Comparison of ENCODE assay signal across 8 cellular contexts in genomic region chr1:156281281-156282142, GRCh38. TPM values are rescaled to one million over a fixed set of nuclear protein-coding genes. Genes with fewer than 3 reads are reported as not detected.
DNase-seq lines count a peak whose midpoint lies in the region; ATAC-seq and TF ChIP-seq lines count a peak whose summit lies in the region.

No MANE protein-coding gene starts in this region.

- H3K4me3 ChIP-seq in AG09309 (ENCODE audit: control insufficient read depth, low read depth, low read length) = peak overlapping the region; percentile 71

- ATAC-seq in GM18861 (IDR thresholded peaks at IDR 0.05; ENCODE audit: unreplicated experiment) = peak; percentile 36
- ATAC-seq in GM19035 (IDR thresholded peaks at IDR 0.05; ENCODE audit: unreplicated experiment) = no peak

- no peaks in the 10 kb centered on the region for H3K9me3 Mint-ChIP-seq in activated CD4-positive, alpha-beta T cell treated with anti-CD3 and anti-CD28 coated beads, Interleukin-2, amount 10 ng/mL, durations not matched to agents 24 days and 14 days
- H3K9me3 Mint-ChIP-seq in nephron (no peaks in the 10 kb centered on the region), type B pancreatic cell (no peaks in the 10 kb centered on the region)

- H3K36me3 Mint-ChIP-seq in activated CD4-positive, alpha-beta T cell treated with anti-CD3 and anti-CD28 coated beads, Interleukin-2, amount 10 ng/mL, durations not matched to agents 24 days and 14 days (ENCODE audit: low read depth) = peaks cover 29% of the 10 kb centered on the region
- H3K36me3 Mint-ChIP-seq in nephron (ENCODE audit: low read depth) = peaks cover 23% of the 10 kb centered on the region
- peaks cover 16% of the 10 kb centered on the region for H3K36me3 Mint-ChIP-seq in type B pancreatic cell

- H3K4me1 Mint-ChIP-seq in activated CD4-positive, alpha-beta T cell treated with anti-CD3 and anti-CD28 coated beads, Interleukin-2, amount 10 ng/mL, durations not matched to agents 24 days and 14 days = peaks cover 38% of the 10 kb centered on the region
- H3K4me1 Mint-ChIP-seq in nephron (peaks cover 33% of the 10 kb centered on the region), type B pancreatic cell (ENCODE audit: unreplicated experiment) (peaks cover 30% of the 10 kb centered on the region)

- intact Hi-C loops in activated CD4-positive, alpha-beta T cell treated with anti-CD3 and anti-CD28 coated beads, Interleukin-2, amount 10 ng/mL, durations not matched to agents 24 days and 14 days (cut with micrococcal nuclease) = loop anchor here (1.0 to 2.0 kb wide), 5 partner anchors 57 to 447 kb away; partner anchors contain the start of genes CCT3, ISG20L2, METTL25B and PMF1

- no peaks in the 10 kb centered on the region for H3K27me3 Mint-ChIP-seq in activated CD4-positive, alpha-beta T cell treated with anti-CD3 and anti-CD28 coated beads, Interleukin-2, amount 10 ng/mL, durations not matched to agents 24 days and 14 days
- H3K27me3 Mint-ChIP-seq in nephron (ENCODE audit: low read depth) = no peaks in the 10 kb centered on the region
- H3K27me3 Mint-ChIP-seq in type B pancreatic cell = no peaks in the 10 kb centered on the region

- DNase-seq in AG09309 (ENCODE audit: low read depth) (no peak), LHCN-M2 (ENCODE audit: low read depth) (peak; percentile 73), erythroblast (lab: John Stamatoyannopoulos, UW) (peak; percentile 79 to 81), type B pancreatic cell (ENCODE audit: extremely low spot score, unreplicated experiment) (no peak)
- peak; percentile 76 for DNase-seq in activated CD4-positive, alpha-beta T cell treated with anti-CD3 and anti-CD28 coated beads, Interleukin-2, amount 10 ng/mL, durations not matched to agents 24 days and 14 days

- H3K27ac Mint-ChIP-seq in activated CD4-positive, alpha-beta T cell treated with anti-CD3 and anti-CD28 coated beads, Interleukin-2, amount 10 ng/mL, durations not matched to agents 24 days and 14 days = peak overlapping the region; percentile 96
- H3K27ac Mint-ChIP-seq in nephron = peak overlapping the region; percentile 89 to 97 (median 94)
- H3K27ac Mint-ChIP-seq in type B pancreatic cell = peak overlapping the region; percentile 94

- TF ChIP-seq POLR2A in erythroblast (IDR thresholded peaks at IDR 0.05; ENCODE audit: low read length) = no peak

- H3K4me3 Mint-ChIP-seq in activated CD4-positive, alpha-beta T cell treated with anti-CD3 and anti-CD28 coated beads, Interleukin-2, amount 10 ng/mL, durations not matched to agents 24 days and 14 days = peak overlapping the region; percentile 93
- H3K4me3 Mint-ChIP-seq in nephron (peak overlapping the region; percentile 91 to 96 (median 93)), type B pancreatic cell (peak overlapping the region; percentile 93)

- TF ChIP-seq CTCF in AG09309 (IDR thresholded peaks at IDR 0.05; ENCODE audit: control insufficient read depth, insufficient read depth, low read depth, low read length, missing control alignments) (peak; percentile 2), nephron (IDR thresholded peaks at IDR 0.05; ENCODE audit: unreplicated experiment in 3 of 3) (no peak), type B pancreatic cell (conservative IDR thresholded peaks at IDR 0.05) (no peak)

RNA-seq across cellular contexts. Expression of gene SMG5, which starts 1.1 kb away (rescaled TPM):
- total RNA-seq in LHCN-M2 (2014; rRNA removed) (66.1 and 74.9 TPM in 2 replicates), type B pancreatic cell (ENCODE audit: low replicate concordance) (91.0 and 91.3 TPM in 2 replicates)
- 45.4 TPM for polyA plus RNA-seq in LHCN-M2 (2012)
- 93.8 and 95.8 TPM in 2 replicates for total RNA-seq in activated CD4-positive, alpha-beta T cell treated with anti-CD3 and anti-CD28 coated beads, Interleukin-2, amount 10 ng/mL, durations not matched to agents 24 days and 14 days

RNA-seq across cellular contexts. Expression of gene TMEM79, which starts 2.6 kb away (rescaled TPM):
- total RNA-seq in LHCN-M2 (2014; rRNA removed) (2.9 and 3.2 TPM in 2 replicates), type B pancreatic cell (ENCODE audit: low replicate concordance) (18.1 and 43.8 TPM in 2 replicates)
- 2.8 TPM for polyA plus RNA-seq in LHCN-M2 (2012)
- total RNA-seq in activated CD4-positive, alpha-beta T cell treated with anti-CD3 and anti-CD28 coated beads, Interleukin-2, amount 10 ng/mL, durations not matched to agents 24 days and 14 days = 8.6 and 9.3 TPM in 2 replicates

RNA-seq across cellular contexts. Expression of gene GLMP, which starts 14.0 kb away (rescaled TPM):
- 42.2 and 45.6 TPM in 2 replicates for total RNA-seq in LHCN-M2 (2014; rRNA removed)
- 51.7 TPM for polyA plus RNA-seq in LHCN-M2 (2012)
- total RNA-seq in activated CD4-positive, alpha-beta T cell treated with anti-CD3 and anti-CD28 coated beads, Interleukin-2, amount 10 ng/mL, durations not matched to agents 24 days and 14 days = 15.7 and 16.9 TPM in 2 replicates
- total RNA-seq in type B pancreatic cell (ENCODE audit: low replicate concordance) = 67.6 and 104 TPM in 2 replicates

RNA-seq across cellular contexts. Expression of gene VHLL, which starts 17.6 kb away (rescaled TPM):
- total RNA-seq in LHCN-M2 (2014; rRNA removed) (not detected in 2 replicates), type B pancreatic cell (ENCODE audit: low replicate concordance) (0.48 TPM in 1 of 2 replicates, not detected in the other)
- polyA plus RNA-seq in LHCN-M2 (2012) = not detected
- total RNA-seq in activated CD4-positive, alpha-beta T cell treated with anti-CD3 and anti-CD28 coated beads, Interleukin-2, amount 10 ng/mL, durations not matched to agents 24 days and 14 days = 0.54 and 1.0 TPM in 2 replicates

RNA-seq across cellular contexts. Expression of gene PAQR6, which starts 33.7 kb away (rescaled TPM):
- total RNA-seq in LHCN-M2 (2014; rRNA removed) (0.83 and 1.8 TPM in 2 replicates), type B pancreatic cell (ENCODE audit: low replicate concordance) (9.2 and 19.0 TPM in 2 replicates)
- polyA plus RNA-seq in LHCN-M2 (2012) = 0.77 TPM
- 4.2 and 4.6 TPM in 2 replicates for total RNA-seq in activated CD4-positive, alpha-beta T cell treated with anti-CD3 and anti-CD28 coated beads, Interleukin-2, amount 10 ng/mL, durations not matched to agents 24 days and 14 days

Comparison
In these comparisons a context has a peak if more than half of its experiments do, and no peak if none do; other contexts are left out.
1. DNase-seq: peak in LHCN-M2 (single experiment), activated CD4-positive, alpha-beta T cell treated with anti-CD3 and anti-CD28 coated beads, Interleukin-2, amount 10 ng/mL, durations not matched to agents 24 days and 14 days (single experiment) and erythroblast (2 of 2); none in AG09309 (single experiment) and type B pancreatic cell (single experiment).
2. Peak in every context shown above with its lines, with median percentiles within 50 percentile points of each other: H3K27ac Mint-ChIP-seq and H3K4me3 Mint-ChIP-seq.